ENCODE assay signal across 10 cellular contexts in the genomic region with DNA sequence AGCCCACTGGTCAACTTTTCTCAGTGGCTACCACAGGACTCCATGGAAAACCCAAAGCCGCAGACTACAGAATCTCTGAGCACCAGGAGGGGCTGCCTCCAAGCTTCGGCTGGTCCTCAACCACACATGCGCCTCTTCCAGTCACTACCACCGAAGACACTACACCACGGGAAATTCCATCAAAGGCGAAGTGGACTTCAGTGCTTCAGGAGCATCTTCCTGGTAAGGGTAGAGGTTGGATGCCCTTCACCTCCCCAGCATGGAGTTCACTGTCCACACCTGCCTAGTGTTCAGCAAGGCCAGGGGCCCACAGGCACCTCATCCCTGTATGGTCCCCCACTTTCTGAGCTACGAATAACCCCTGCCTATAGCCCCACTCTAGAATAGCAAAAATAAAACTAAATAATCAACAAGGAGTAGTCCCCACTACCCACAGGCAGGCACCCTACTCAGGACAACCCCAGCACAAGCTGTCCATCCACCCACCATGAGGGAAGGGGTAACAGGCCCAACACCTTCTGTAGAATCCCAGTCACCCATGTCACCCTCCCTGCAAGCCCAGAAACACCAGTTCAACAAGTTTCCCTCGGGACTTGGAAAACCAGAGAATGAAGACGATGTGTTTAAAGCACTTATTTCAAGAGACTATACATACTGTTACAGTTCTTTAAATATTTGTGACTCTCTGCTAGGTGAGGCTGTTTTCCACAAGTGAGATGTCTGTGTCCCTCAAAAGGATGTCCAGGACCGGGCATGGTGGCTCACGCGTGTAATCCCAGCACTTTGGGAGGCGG. TPM values are rescaled to one million over a fixed set of nuclear protein-coding genes. Genes with fewer than 3 reads are reported as not detected.
DNase-seq lines count a peak whose midpoint lies in the region; ATAC-seq and TF ChIP-seq lines count a peak whose summit lies in the region.
"Had no signal": no experiment of that assay in that cellular context is flagged by ENCODE, and none has a peak within 500 bp of the region (broad histone marks: within the 10 kb centered on the region; RNA-seq: fewer than 3 reads in every experiment).

No MANE protein-coding gene starts in this region.

- H3K4me3 Mint-ChIP-seq in WTC11 (peak overlapping the region; percentile 90), glutamatergic neuron (ENCODE audit: unreplicated experiment) (peak overlapping the region; percentile 96)

- H3K27ac ChIP-seq in heart left ventricle = peak overlapping the region in 9 of 12 donors; percentile 1 to 100 (median 100)
- H3K27ac ChIP-seq in subcutaneous abdominal adipose tissue (ENCODE audit: low read depth, low read length) = peak overlapping the region; percentile 98

- H3K4me3 ChIP-seq in heart left ventricle = peak overlapping the region in 5 of 12 donors; percentile 62 to 95 (median 88)
- H3K4me3 ChIP-seq in subcutaneous abdominal adipose tissue (ENCODE audit: low read depth in 1 of 5, low read length in 5 of 5) = no peak overlapping the region

- H3K9me3 ChIP-seq in heart left ventricle (no peaks in the 10 kb centered on the region), subcutaneous abdominal adipose tissue (ENCODE audit: control insufficient read depth in 5 of 5, low read length in 5 of 5) (no peaks in the 10 kb centered on the region)

- H3K27me3 ChIP-seq in heart left ventricle (no peaks in the 10 kb centered on the region), subcutaneous abdominal adipose tissue (ENCODE audit: control insufficient read depth in 5 of 5, insufficient read depth in 4 of 5, low read length in 5 of 5) (no peaks in the 10 kb centered on the region)

- peak overlapping the region in 2 of 5 donors; percentile 90 to 91 for H3K9ac ChIP-seq in subcutaneous abdominal adipose tissue (ENCODE audit: low read length in 5 of 5)

- intact Hi-C loops in heart left ventricle (cut with DNase I) (loop anchor here in 1 of 10 donors (5.0 kb wide), 1 partner anchor 35 kb away; the partner anchor contains the start of gene C5orf15), cardiac septum (cut with DNase I) (loop anchor here (5.0 kb wide), 1 partner anchor 50 kb away; no protein-coding TSS in a partner anchor)

- no peaks in the 10 kb centered on the region for H3K9me3 Mint-ChIP-seq in WTC11
- H3K9me3 Mint-ChIP-seq in glutamatergic neuron (ENCODE audit: unreplicated experiment) = peaks cover 9% of the 10 kb centered on the region

- DNase-seq in heart left ventricle (no peak), cardiac septum (ENCODE audit: low spot score) (no peak), WTC11 (ENCODE audit: low spot score) (no peak), glutamatergic neuron (no peak), iPS-NIHi11 (ENCODE audit: low spot score) (no peak), A172 (ENCODE audit: low spot score) (no peak)
- DNase-seq: activated CD4-positive, alpha-beta T cell treated with anti-CD3 and anti-CD28 coated beads, Interleukin-2, amount 50 U/mL, for 48 hours; effector memory CD4-positive, alpha-beta T cell had no signal

- TF ChIP-seq POLR2A in heart left ventricle (IDR thresholded peaks at IDR 0.05) = no peak

- POLR2A ChIA-PET in WTC11 (lab: Charles Lee) = no interaction called here

- CTCF ChIA-PET in WTC11 (lab: Charles Lee) = no interaction called here

- ATAC-seq in heart left ventricle (no peak), WTC11 (no peak), GM21423 (IDR thresholded peaks at IDR 0.05; ENCODE audit: unreplicated experiment) (no peak)

- H3K36me3 ChIP-seq in heart left ventricle = peaks cover 0 to 23% (median 8%) of the 10 kb centered on the region in 9 donors
- H3K36me3 ChIP-seq in subcutaneous abdominal adipose tissue (ENCODE audit: control insufficient read depth in 5 of 5, insufficient read depth in 5 of 5, low read length in 5 of 5) = peaks cover 0 to 7% (median 5%) of the 10 kb centered on the region in 5 donors

- peaks cover 54% of the 10 kb centered on the region for H3K4me1 Mint-ChIP-seq in WTC11
- peaks cover 21% of the 10 kb centered on the region for H3K4me1 Mint-ChIP-seq in glutamatergic neuron (ENCODE audit: low read depth, unreplicated experiment)

- H3K27ac Mint-ChIP-seq in WTC11 = peak overlapping the region; percentile 83
- H3K27ac Mint-ChIP-seq in glutamatergic neuron (ENCODE audit: unreplicated experiment) = no peak overlapping the region

- WGBS in heart left ventricle, 4 donors = 63 to 78% (median 73%) methylated on average over 12 to 13 of the region's 13 CpGs

- H3K4me1 ChIP-seq in heart left ventricle = peaks cover 10 to 76% (median 61%) of the 10 kb centered on the region in 12 donors
- peaks cover 13 to 60% (median 44%) of the 10 kb centered on the region in 5 donors for H3K4me1 ChIP-seq in subcutaneous abdominal adipose tissue (ENCODE audit: control insufficient read depth in 5 of 5, insufficient read depth in 5 of 5, low read length in 5 of 5)

- peaks cover 12% of the 10 kb centered on the region for H3K36me3 Mint-ChIP-seq in WTC11
- no peaks in the 10 kb centered on the region for H3K36me3 Mint-ChIP-seq in glutamatergic neuron (ENCODE audit: unreplicated experiment)

- TF ChIP-seq CTCF in heart left ventricle (IDR thresholded peaks at IDR 0.05) = no peak
- no peak for TF ChIP-seq CTCF in WTC11 (IDR thresholded peaks at IDR 0.05)
- no peak for TF ChIP-seq CTCF in glutamatergic neuron (IDR thresholded peaks at IDR 0.05; ENCODE audit: partially characterized antibody, unreplicated experiment)

- H3K27me3 Mint-ChIP-seq in WTC11 (ENCODE audit: low read depth) (no peaks in the 10 kb centered on the region), glutamatergic neuron (ENCODE audit: unreplicated experiment) (peaks cover 3% of the 10 kb centered on the region)

TF ChIP-seq in WTC11, 78 proteins besides CTCF, POLR2A, EP300 and RAD21:
- TF ChIP-seq TEAD1 (CRISPR knock-in tag; IDR thresholded peaks at IDR 0.05) (no peak), MYBL2 (CRISPR knock-in tag; IDR thresholded peaks at IDR 0.05) (no peak), ZNF219 (CRISPR knock-in tag; IDR thresholded peaks at IDR 0.05; ENCODE audit: borderline replicate concordance) (no peak), KAT7 (CRISPR knock-in tag; IDR thresholded peaks at IDR 0.05; ENCODE audit: borderline replicate concordance) (no peak), TCF7 (CRISPR knock-in tag; IDR thresholded peaks at IDR 0.05; ENCODE audit: low read depth) (no peak), TP53 (CRISPR knock-in tag; IDR thresholded peaks at IDR 0.05) (no peak), JUN (CRISPR knock-in tag; IDR thresholded peaks at IDR 0.05) (no peak), ZNF671 (CRISPR knock-in tag; IDR thresholded peaks at IDR 0.05) (no peak), ETV6 (CRISPR knock-in tag; IDR thresholded peaks at IDR 0.05) (no peak), NFATC4 (CRISPR knock-in tag; IDR thresholded peaks at IDR 0.05) (no peak), HMGA2 (CRISPR knock-in tag; IDR thresholded peaks at IDR 0.05) (no peak), ZNF416 (CRISPR knock-in tag; IDR thresholded peaks at IDR 0.05) (no peak), ZNF396 (CRISPR knock-in tag; IDR thresholded peaks at IDR 0.05; ENCODE audit: borderline replicate concordance) (no peak)
- TF ChIP-seq, protein P1, sequence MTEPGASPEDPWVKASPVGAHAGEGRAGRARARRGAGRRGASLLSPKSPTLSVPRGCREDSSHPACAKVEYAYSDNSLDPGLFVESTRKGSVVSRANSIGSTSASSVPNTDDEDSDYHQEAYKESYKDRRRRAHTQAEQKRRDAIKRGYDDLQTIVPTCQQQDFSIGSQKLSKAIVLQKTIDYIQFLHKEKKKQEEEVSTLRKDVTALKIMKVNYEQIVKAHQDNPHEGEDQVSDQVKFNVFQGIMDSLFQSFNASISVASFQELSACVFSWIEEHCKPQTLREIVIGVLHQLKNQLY (CRISPR knock-in tag; IDR thresholded peaks at IDR 0.05) = no peak
- TF ChIP-seq, protein P2, sequence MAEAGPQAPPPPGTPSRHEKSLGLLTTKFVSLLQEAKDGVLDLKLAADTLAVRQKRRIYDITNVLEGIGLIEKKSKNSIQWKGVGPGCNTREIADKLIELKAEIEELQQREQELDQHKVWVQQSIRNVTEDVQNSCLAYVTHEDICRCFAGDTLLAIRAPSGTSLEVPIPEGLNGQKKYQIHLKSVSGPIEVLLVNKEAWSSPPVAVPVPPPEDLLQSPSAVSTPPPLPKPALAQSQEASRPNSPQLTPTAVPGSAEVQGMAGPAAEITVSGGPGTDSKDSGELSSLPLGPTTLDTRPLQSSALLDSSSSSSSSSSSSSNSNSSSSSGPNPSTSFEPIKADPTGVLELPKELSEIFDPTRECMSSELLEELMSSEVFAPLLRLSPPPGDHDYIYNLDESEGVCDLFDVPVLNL (CRISPR knock-in tag; IDR thresholded peaks at IDR 0.05; ENCODE audit: borderline replicate concordance, low read depth) = no peak

RNA-seq across cellular contexts. Expression of gene VDAC1, which starts 2.6 kb away (rescaled TPM):
- 100 to 1,000 TPM; 379 to 596 (median 548) TPM for total RNA-seq in heart left ventricle
- 100 to 1,000 TPM; 421 to 430 TPM for polyA plus RNA-seq in heart left ventricle
- 429 TPM for total RNA-seq in cardiac septum
- total RNA-seq in WTC11 (2021) = 266 to 274 TPM (median 268 TPM) in 3 replicates
- 132 TPM for total RNA-seq in glutamatergic neuron (ENCODE audit: unreplicated experiment)
- total RNA-seq in A172 (2014; rRNA removed; shearing (Covaris generic)) = 554 and 618 TPM in 2 replicates

RNA-seq across cellular contexts. Expression of gene C5orf15, which starts 33.7 kb away (rescaled TPM):
- 10 to 100 TPM; 30.9 to 68.6 (median 37.1) TPM for total RNA-seq in heart left ventricle
- 10 to 100 TPM; 15.8 to 35.8 TPM for polyA plus RNA-seq in heart left ventricle
- total RNA-seq in cardiac septum = 22.5 TPM
- total RNA-seq in WTC11 (2021) = 29.9 to 32.7 TPM (median 30.3 TPM) in 3 replicates
- total RNA-seq in glutamatergic neuron (ENCODE audit: unreplicated experiment) = 35.7 TPM
- 178 and 190 TPM in 2 replicates for total RNA-seq in A172 (2014; rRNA removed; shearing (Covaris generic))
